Comparison of ENCODE assay signal across 31 cellular contexts in genomic region chr18:52278191-52278590, GRCh38.
"Had no signal": no experiment of that assay in that cellular context is flagged by ENCODE, and none has a peak within 500 bp of the region (broad histone marks: within the 10 kb centered on the region; RNA-seq: fewer than 3 reads in every experiment).

No MANE protein-coding gene starts in this region.

- DNase-seq: activated CD4-positive, alpha-beta T cell treated with anti-CD3 and anti-CD28 coated beads for 1 hour; activated CD4-positive, alpha-beta T cell treated with anti-CD3 and anti-CD28 coated beads for 48 hours; activated CD4-positive, CD25-positive, alpha-beta regulatory T cell; activated CD8-positive, alpha-beta T cell treated with anti-CD3 and anti-CD28 coated beads for 36 hours; activated gamma-delta T cell; activated naive CD4-positive, alpha-beta T cell treated with Interleukin-2 at 50 U/mL for 16 hours; activated naive CD8-positive, alpha-beta T cell treated with anti-CD3 and anti-CD28 coated beads, Interleukin-2, amount 10 ng/mL, durations not matched to agents 7 days and 5 days; activated T-cell treated with anti-CD3 and anti-CD28 coated beads, Interleukin-2, amount 50 U/mL, for 1 hour; activated T-cell treated with anti-CD3 and anti-CD28 coated beads, Interleukin-2, amount 50 U/mL, for 72 hours; amygdala; NCI-H1436 treated with DMSO at 0.1 percent for 48 hours; NCI-H1694 treated with DMSO at 0.1 percent for 48 hours; NCI-H2029; NCI-H2171; NCI-H510A; NCI-H526; NCI-H82; PC-9; SIG-M5; SW 1271; T1000; WERI-Rb-1 had no signal

- H3K4me1 ChIP-seq: ascending aorta had no signal

- H3K36me3 Mint-ChIP-seq: activated naive CD4-positive, alpha-beta T cell treated with anti-CD3 and anti-CD28 coated beads, Interleukin-2, amount 50 U/mL, for 24 hours; activated naive CD8-positive, alpha-beta T cell treated with anti-CD3 and anti-CD28 coated beads, Interleukin-2, amount 10 ng/mL, durations not matched to agents 7 days and 5 days had no signal

- H3K27me3 ChIP-seq: ascending aorta, cardiac muscle cell had no signal

- H3K4me3 ChIP-seq: ascending aorta, cardiac muscle cell, K562, PC-9 had no signal

- H3K9me3 ChIP-seq: ascending aorta had no signal

- FAIRE-seq: K562, RCC 7860 had no signal

- H3K27ac ChIP-seq: ascending aorta, cardiac muscle cell, PC-9, RWPE1, WERI-Rb-1 had no signal

- H3K36me3 ChIP-seq: ascending aorta, cardiac muscle cell, WERI-Rb-1 had no signal

- ATAC-seq: activated CD8-positive, alpha-beta T cell treated with anti-CD3 and anti-CD28 coated beads for 36 hours; activated T-cell treated with anti-CD3 and anti-CD28 coated beads, Interleukin-2, amount 50 U/mL, for 72 hours; activated T-helper 17 cell treated with anti-CD3 and anti-CD28 coated beads, Interleukin-2, amount 50 U/mL, for 72 hours; K562; Right ventricle myocardium inferior had no signal

- H3K27ac Mint-ChIP-seq: activated CD8-positive, alpha-beta T cell treated with anti-CD3 and anti-CD28 coated beads for 36 hours; activated naive CD4-positive, alpha-beta T cell treated with anti-CD3 and anti-CD28 coated beads, Interleukin-2, amount 50 U/mL, for 24 hours; activated naive CD8-positive, alpha-beta T cell treated with anti-CD3 and anti-CD28 coated beads, Interleukin-2, amount 10 ng/mL, durations not matched to agents 7 days and 5 days; activated T-cell treated with anti-CD3 and anti-CD28 coated beads, Interleukin-2, amount 50 U/mL, for 72 hours; activated T-helper 17 cell treated with anti-CD3 and anti-CD28 coated beads, Interleukin-2, amount 50 U/mL, for 72 hours had no signal

- H3K4me3 Mint-ChIP-seq: activated CD8-positive, alpha-beta T cell treated with anti-CD3 and anti-CD28 coated beads for 36 hours; activated naive CD4-positive, alpha-beta T cell treated with anti-CD3 and anti-CD28 coated beads, Interleukin-2, amount 50 U/mL, for 24 hours; activated naive CD8-positive, alpha-beta T cell treated with anti-CD3 and anti-CD28 coated beads, Interleukin-2, amount 10 ng/mL, durations not matched to agents 7 days and 5 days; activated T-cell treated with anti-CD3 and anti-CD28 coated beads, Interleukin-2, amount 50 U/mL, for 72 hours; activated T-helper 17 cell treated with anti-CD3 and anti-CD28 coated beads, Interleukin-2, amount 50 U/mL, for 72 hours; central memory CD8-positive, alpha-beta T cell had no signal

- H3K9me3 Mint-ChIP-seq: activated CD8-positive, alpha-beta T cell treated with anti-CD3 and anti-CD28 coated beads for 36 hours; activated naive CD8-positive, alpha-beta T cell treated with anti-CD3 and anti-CD28 coated beads, Interleukin-2, amount 10 ng/mL, durations not matched to agents 7 days and 5 days; activated T-cell treated with anti-CD3 and anti-CD28 coated beads, Interleukin-2, amount 50 U/mL, for 72 hours; activated T-helper 17 cell treated with anti-CD3 and anti-CD28 coated beads, Interleukin-2, amount 50 U/mL, for 72 hours; central memory CD8-positive, alpha-beta T cell had no signal

- H3K4me1 Mint-ChIP-seq: activated naive CD4-positive, alpha-beta T cell treated with anti-CD3 and anti-CD28 coated beads, Interleukin-2, amount 50 U/mL, for 24 hours; activated naive CD8-positive, alpha-beta T cell treated with anti-CD3 and anti-CD28 coated beads, Interleukin-2, amount 10 ng/mL, durations not matched to agents 7 days and 5 days; activated T-helper 17 cell treated with anti-CD3 and anti-CD28 coated beads, Interleukin-2, amount 50 U/mL, for 72 hours; central memory CD8-positive, alpha-beta T cell had no signal

- H3K27me3 Mint-ChIP-seq: activated CD8-positive, alpha-beta T cell treated with anti-CD3 and anti-CD28 coated beads for 36 hours; activated naive CD8-positive, alpha-beta T cell treated with anti-CD3 and anti-CD28 coated beads, Interleukin-2, amount 10 ng/mL, durations not matched to agents 7 days and 5 days; activated T-helper 17 cell treated with anti-CD3 and anti-CD28 coated beads, Interleukin-2, amount 50 U/mL, for 72 hours; central memory CD8-positive, alpha-beta T cell had no signal
